Comparison of ENCODE assay signal across 8 cellular contexts in the genomic region with DNA sequence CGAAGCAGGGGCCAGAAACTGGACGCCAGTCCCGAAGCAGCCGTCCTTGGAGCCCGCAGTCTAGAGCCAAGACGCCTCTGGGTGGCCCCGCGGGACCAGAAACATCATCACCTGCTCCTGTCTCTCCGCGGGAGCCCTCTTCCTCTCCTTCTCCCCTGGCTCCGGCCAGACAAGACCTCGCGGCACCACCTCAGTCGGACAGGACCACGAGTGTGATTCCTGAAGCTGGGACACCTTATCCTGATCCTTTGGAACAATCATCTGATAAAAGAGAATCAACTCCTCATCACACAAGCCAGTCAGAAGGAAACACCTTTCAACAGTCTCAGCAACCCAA. TPM values are rescaled to one million over a fixed set of nuclear protein-coding genes. Genes with fewer than 3 reads are reported as not detected.
DNase-seq lines count a peak whose midpoint lies in the region; ATAC-seq and TF ChIP-seq lines count a peak whose summit lies in the region.

No MANE protein-coding gene starts in this region.

- peak; percentile 16 for DNase-seq in activated CD8-positive, alpha-beta memory T cell treated with anti-CD3 and anti-CD28 coated beads, Interleukin-2, amount 50 U/mL, for 4 hours
- DNase-seq in activated CD8-positive, alpha-beta memory T cell treated with anti-CD3 and anti-CD28 coated beads, Interleukin-2, amount 50 U/mL, for 48 hours = no peak
- peak; percentile 17 for DNase-seq in activated CD8-positive, alpha-beta T cell treated with anti-CD3 and anti-CD28 coated beads for 36 hours
- DNase-seq in glomerular visceral epithelial cell (ENCODE audit: extremely low spot score) (peak; percentile 7), ovary (peak; percentile 15 to 44 (median 28)), epidermal melanocyte (ENCODE audit: insufficient read length, low spot score) (no peak)

- H3K4me3 ChIP-seq in ovary = peak overlapping the region; percentile 46

- no peak for TF ChIP-seq POLR2A in ovary (IDR thresholded peaks at IDR 0.05)

- H3K4me1 ChIP-seq in ovary (ENCODE audit: insufficient read depth) = peaks cover 1% of the 10 kb centered on the region

- H3K36me3 Mint-ChIP-seq in activated CD8-positive, alpha-beta T cell treated with anti-CD3 and anti-CD28 coated beads for 36 hours (ENCODE audit: low read depth) = no peaks in the 10 kb centered on the region

- POLR2A ChIA-PET in activated CD8-positive, alpha-beta T cell treated with anti-CD3 and anti-CD28 coated beads for 36 hours (lab: Charles Lee) = interaction anchor here (0.7 to 1.5 kb wide), 2 partner anchors 45 to 51 kb away, joined by 3 to 5 read pairs; partner anchors contain the start of genes RWDD1 and ZUP1

- CTCF ChIA-PET in activated CD8-positive, alpha-beta T cell treated with anti-CD3 and anti-CD28 coated beads for 36 hours (lab: Charles Lee) = interaction anchor here (0.6 to 2.0 kb wide), 5 partner anchors 8 to 97 kb away, joined by 3 to 5 read pairs (median 3); no protein-coding TSS in a partner anchor

- no peak overlapping the region for H3K27ac Mint-ChIP-seq in activated CD8-positive, alpha-beta T cell treated with anti-CD3 and anti-CD28 coated beads for 36 hours

- no peaks in the 10 kb centered on the region for H3K9me3 Mint-ChIP-seq in activated CD8-positive, alpha-beta T cell treated with anti-CD3 and anti-CD28 coated beads for 36 hours

- no peak overlapping the region for H3K27ac ChIP-seq in ovary

- H3K36me3 ChIP-seq in ovary = no peaks in the 10 kb centered on the region

- H3K4me1 Mint-ChIP-seq in activated CD8-positive, alpha-beta T cell treated with anti-CD3 and anti-CD28 coated beads for 36 hours (ENCODE audit: low read depth) = peaks cover 16% of the 10 kb centered on the region

- H3K27me3 ChIP-seq in ovary = no peaks in the 10 kb centered on the region

- no peak for TF ChIP-seq EP300 in ovary (IDR thresholded peaks at IDR 0.05)

- WGBS in ovary, 3 donors = 0 to 1% (median 0%) methylated on average over 15 of the region's 15 CpGs

- no peaks in the 10 kb centered on the region for H3K9me3 ChIP-seq in ovary

- no peak for TF ChIP-seq CTCF in activated CD8-positive, alpha-beta T cell treated with anti-CD3 and anti-CD28 coated beads for 36 hours (IDR thresholded peaks at IDR 0.05)
- no peak for TF ChIP-seq CTCF in ovary (IDR thresholded peaks at IDR 0.05)

- intact Hi-C loops in activated CD8-positive, alpha-beta T cell treated with anti-CD3 and anti-CD28 coated beads for 36 hours (cut with micrococcal nuclease) = no loop called here
- intact Hi-C loops in ovary (cut with DNase I) = no loop called here

- peak; percentile 26 for ATAC-seq in HG03442 (IDR thresholded peaks at IDR 0.05; ENCODE audit: unreplicated experiment)
- ATAC-seq in activated CD8-positive, alpha-beta T cell treated with anti-CD3 and anti-CD28 coated beads for 36 hours = peak; percentile 25
- ATAC-seq in GM18870 (IDR thresholded peaks at IDR 0.05; ENCODE audit: unreplicated experiment) = no peak

- H3K4me3 Mint-ChIP-seq in activated CD8-positive, alpha-beta T cell treated with anti-CD3 and anti-CD28 coated beads for 36 hours = peak overlapping the region; percentile 91

- H3K27me3 Mint-ChIP-seq in activated CD8-positive, alpha-beta T cell treated with anti-CD3 and anti-CD28 coated beads for 36 hours = peaks cover 11% of the 10 kb centered on the region

RNA-seq across cellular contexts. Expression of gene RSPH4A, which starts 0.4 kb away (rescaled TPM):
- total RNA-seq in activated CD8-positive, alpha-beta T cell treated with anti-CD3 and anti-CD28 coated beads for 36 hours = under 1 TPM in 1 of 2 experiments, not detected in 1; 0.11 TPM
- total RNA-seq in ovary = 10 to 100 TPM in 1 of 7 donors, 1 to 10 TPM in 6; 1.0 to 17.9 (median 2.3) TPM
- polyA plus RNA-seq in ovary = under 1 TPM; 0.52 to 0.55 TPM

RNA-seq across cellular contexts. Expression of gene RWDD1, which starts 45.4 kb away (rescaled TPM):
- total RNA-seq in activated CD8-positive, alpha-beta T cell treated with anti-CD3 and anti-CD28 coated beads for 36 hours = 10 to 100 TPM; 44.3 to 46.0 TPM
- total RNA-seq in ovary = 10 to 100 TPM; 36.5 to 53.0 (median 48.8) TPM
- polyA plus RNA-seq in ovary = 10 to 100 TPM; 56.8 to 82.2 TPM

RNA-seq across cellular contexts. Expression of gene ZUP1, which starts 51.8 kb away (rescaled TPM):
- total RNA-seq in activated CD8-positive, alpha-beta T cell treated with anti-CD3 and anti-CD28 coated beads for 36 hours = 10 to 100 TPM; 25.9 to 28.4 TPM
- 1 to 10 TPM; 4.3 to 8.6 (median 5.0) TPM for total RNA-seq in ovary
- polyA plus RNA-seq in ovary = 1 to 10 TPM; 3.5 to 4.3 TPM

Comparison
In these comparisons a context has a peak if more than half of its experiments do, and no peak if none do; other contexts are left out.
1. DNase-seq: peak in activated CD8-positive, alpha-beta memory T cell treated with anti-CD3 and anti-CD28 coated beads, Interleukin-2, amount 50 U/mL, for 4 hours (single experiment), activated CD8-positive, alpha-beta T cell treated with anti-CD3 and anti-CD28 coated beads for 36 hours (single experiment), glomerular visceral epithelial cell (single experiment) and ovary (5 of 5); none in activated CD8-positive, alpha-beta memory T cell treated with anti-CD3 and anti-CD28 coated beads, Interleukin-2, amount 50 U/mL, for 48 hours (single experiment) and epidermal melanocyte (single experiment).